Comparison of ENCODE assay signal across 22 cellular contexts in the genomic region with DNA sequence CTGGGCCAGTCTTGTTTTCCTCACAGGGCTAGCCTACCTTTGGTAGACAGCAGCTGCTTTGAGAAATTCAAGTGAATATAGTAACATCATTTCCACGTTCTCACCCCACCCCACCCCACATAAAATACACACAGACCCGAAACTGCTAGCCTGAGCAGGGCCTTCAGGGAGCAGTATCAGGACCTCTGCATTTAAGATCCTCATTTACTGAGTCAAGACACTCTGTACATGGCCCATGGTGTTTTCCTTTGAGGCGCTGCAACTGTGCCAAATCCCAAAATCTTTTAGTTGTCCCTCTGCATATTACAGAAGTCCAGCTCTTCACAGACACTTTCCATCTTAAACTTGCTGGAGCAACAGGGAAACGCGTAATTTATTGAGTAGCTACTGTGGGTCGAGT. TPM values are rescaled to one million over a fixed set of nuclear protein-coding genes. Genes with fewer than 3 reads are reported as not detected.
DNase-seq lines count a peak whose midpoint lies in the region; ATAC-seq, FAIRE-seq and TF ChIP-seq lines count a peak whose summit lies in the region.
"Had no signal": no experiment of that assay in that cellular context is flagged by ENCODE, and none has a peak within 500 bp of the region (broad histone marks: within the 10 kb centered on the region; RNA-seq: fewer than 3 reads in every experiment).

No MANE protein-coding gene starts in this region.

- H3K27me3 Mint-ChIP-seq in activated naive CD8-positive, alpha-beta T cell treated with anti-CD3 and anti-CD28 coated beads, Interleukin-2, amount 10 ng/mL, durations not matched to agents 7 days and 5 days: no peaks in the 10 kb centered on the region
- H3K27me3 Mint-ChIP-seq in activated naive CD8-positive, alpha-beta T cell treated with anti-CD3 and anti-CD28 coated beads for 36 hours: no peaks in the 10 kb centered on the region
- H3K27me3 Mint-ChIP-seq in natural killer cell treated with Interleukin-12 subunit alpha and Interleukin-12 subunit beta and Interleukin-15 and Interleukin-18, amount 100 ng/mL, for 72 hours: peaks cover 17 to 20% of the 10 kb centered on the region in 2 donors
- H3K27me3 Mint-ChIP-seq in endodermal cell (ENCODE audit: insufficient read depth) (no peaks in the 10 kb centered on the region), Caco-2 (ENCODE audit: insufficient read depth, unreplicated experiment) (no peaks in the 10 kb centered on the region), chondrocyte (ENCODE audit: low read depth) (no peaks in the 10 kb centered on the region)

- no peak overlapping the region for H4K8ac ChIP-seq in H1 (ENCODE audit: extremely low read depth, insufficient read depth, low read length)

- H2BK20ac ChIP-seq in H1 (ENCODE audit: low read length): no peak overlapping the region

- no peak overlapping the region for H3K23ac ChIP-seq in H1 (ENCODE audit: insufficient read length)

- no peak for TF ChIP-seq EP300 in H1 (IDR thresholded peaks at IDR 0.05; ENCODE audit: borderline replicate concordance in 1 of 2, low read depth in 2 of 2, low read length in 2 of 2)

- DNase-seq in activated naive CD8-positive, alpha-beta T cell treated with anti-CD3 and anti-CD28 coated beads, Interleukin-2, amount 10 ng/mL, durations not matched to agents 7 days and 5 days: no peak
- no peak for DNase-seq in activated naive CD8-positive, alpha-beta T cell treated with anti-CD3 and anti-CD28 coated beads for 36 hours
- DNase-seq in H1 (ENCODE audit: low read depth in 1 of 2, low spot score in 2 of 2) (no peak), endodermal cell (no peak), Caco-2 (no peak), chondrocyte (ENCODE audit: low spot score) (no peak)
- no peak for DNase-seq in natural killer cell treated with Interleukin-12 subunit alpha and Interleukin-12 subunit beta and Interleukin-15 and Interleukin-18, amount 100 ng/mL, for 72 hours (ENCODE audit: low spot score)
- DNase-seq: ACHN; BE2C; C1 segment of cervical spinal cord; CD4-positive, CD25-positive, alpha-beta regulatory T cell; COR-L47; GM23248; HFFc6; KG1 had no signal

- peak; percentile 18 for TF ChIP-seq POLR2A in GM19099 (IDR thresholded peaks at IDR 0.05; ENCODE audit: extremely low read depth, insufficient read length, low read depth)
- no peak for TF ChIP-seq POLR2A in H1 (IDR thresholded peaks at IDR 0.05; ENCODE audit: control extremely low read depth in 1 of 2, low read depth in 2 of 2, low read length in 2 of 2)

- peak overlapping the region; percentile 13 for H3K27ac Mint-ChIP-seq in activated naive CD8-positive, alpha-beta T cell treated with anti-CD3 and anti-CD28 coated beads, Interleukin-2, amount 10 ng/mL, durations not matched to agents 7 days and 5 days
- H3K27ac Mint-ChIP-seq in activated naive CD8-positive, alpha-beta T cell treated with anti-CD3 and anti-CD28 coated beads for 36 hours: no peak overlapping the region
- peak overlapping the region in 1 of 2 donors; percentile 9 for H3K27ac Mint-ChIP-seq in natural killer cell treated with Interleukin-12 subunit alpha and Interleukin-12 subunit beta and Interleukin-15 and Interleukin-18, amount 100 ng/mL, for 72 hours
- H3K27ac Mint-ChIP-seq in endodermal cell: no peak overlapping the region
- H3K27ac Mint-ChIP-seq in Caco-2 (ENCODE audit: unreplicated experiment): no peak overlapping the region
- H3K27ac Mint-ChIP-seq in chondrocyte (ENCODE audit: unreplicated experiment): no peak overlapping the region
- H3K27ac Mint-ChIP-seq: CD4-positive, CD25-positive, alpha-beta regulatory T cell; HFFc6 had no signal

- no peak overlapping the region for H3K18ac ChIP-seq in H1 (ENCODE audit: extremely low read depth, low read length)

- H2BK120ac ChIP-seq in H1 (replicated peaks; ENCODE audit: low read depth, low read length): no peak overlapping the region

- H3K9me3 ChIP-seq in H1 (ENCODE audit: insufficient read depth in 2 of 2, low read depth in 1 of 2, low read length in 1 of 2) (no peaks in the 10 kb centered on the region), endodermal cell (ENCODE audit: control insufficient read depth, low read length) (no peaks in the 10 kb centered on the region), Caco-2 (no peaks in the 10 kb centered on the region)
- H3K9me3 ChIP-seq: BE2C had no signal

- no peak overlapping the region for H3K14ac ChIP-seq in H1 (ENCODE audit: insufficient read length)

- intact Hi-C loops in Caco-2 (cut with micrococcal nuclease; ENCODE audit: unreplicated experiment): no loop called here

- TF ChIP-seq RAD21 in H1 (IDR thresholded peaks at IDR 0.05 in 1 of 2, conservative IDR thresholded peaks at IDR 0.05 in 1 of 2; ENCODE audit: low read depth in 2 of 2, low read length in 2 of 2): no peak

- H3K4me2 ChIP-seq in H1 (ENCODE audit: insufficient read depth in 1 of 2, low read depth in 2 of 2, low read length in 2 of 2): no peak overlapping the region

- H3K9ac ChIP-seq in H1 (replicated peaks in 1 of 4; ENCODE audit: extremely low read depth in 1 of 4, low read depth in 3 of 4, low read length in 3 of 4) (no peak overlapping the region), endodermal cell (ENCODE audit: extremely low read depth, low read length, poor library complexity, severe bottlenecking) (no peak overlapping the region)
- H3K9ac ChIP-seq: GM23248 had no signal

- no peak overlapping the region for H2AK5ac ChIP-seq in H1 (ENCODE audit: low read depth, low read length)

- H3K9me3 Mint-ChIP-seq in activated naive CD8-positive, alpha-beta T cell treated with anti-CD3 and anti-CD28 coated beads, Interleukin-2, amount 10 ng/mL, durations not matched to agents 7 days and 5 days: no peaks in the 10 kb centered on the region
- no peaks in the 10 kb centered on the region for H3K9me3 Mint-ChIP-seq in activated naive CD8-positive, alpha-beta T cell treated with anti-CD3 and anti-CD28 coated beads for 36 hours
- no peaks in the 10 kb centered on the region for H3K9me3 Mint-ChIP-seq in natural killer cell treated with Interleukin-12 subunit alpha and Interleukin-12 subunit beta and Interleukin-15 and Interleukin-18, amount 100 ng/mL, for 72 hours
- H3K9me3 Mint-ChIP-seq in endodermal cell: no peaks in the 10 kb centered on the region
- no peaks in the 10 kb centered on the region for H3K9me3 Mint-ChIP-seq in Caco-2 (ENCODE audit: unreplicated experiment)
- H3K9me3 Mint-ChIP-seq in chondrocyte (ENCODE audit: low read depth): no peaks in the 10 kb centered on the region
- H3K9me3 Mint-ChIP-seq: CD8-positive, alpha-beta memory T cell; HFFc6 had no signal

- peaks cover 38% of the 10 kb centered on the region for H3K4me1 Mint-ChIP-seq in activated naive CD8-positive, alpha-beta T cell treated with anti-CD3 and anti-CD28 coated beads, Interleukin-2, amount 10 ng/mL, durations not matched to agents 7 days and 5 days
- H3K4me1 Mint-ChIP-seq in activated naive CD8-positive, alpha-beta T cell treated with anti-CD3 and anti-CD28 coated beads for 36 hours: peaks cover 22% of the 10 kb centered on the region
- peaks cover 52 to 72% of the 10 kb centered on the region in 2 donors for H3K4me1 Mint-ChIP-seq in natural killer cell treated with Interleukin-12 subunit alpha and Interleukin-12 subunit beta and Interleukin-15 and Interleukin-18, amount 100 ng/mL, for 72 hours (ENCODE audit: low read depth in 2 of 2)
- H3K4me1 Mint-ChIP-seq in endodermal cell (peaks cover 6% of the 10 kb centered on the region), Caco-2 (ENCODE audit: low read depth, unreplicated experiment) (no peaks in the 10 kb centered on the region), chondrocyte (ENCODE audit: low read depth) (peaks cover 24% of the 10 kb centered on the region)

- H2BK15ac ChIP-seq in H1 (ENCODE audit: low read length): no peak overlapping the region

- H4K20me1 ChIP-seq in H1 (replicated peaks in 1 of 2; ENCODE audit: control insufficient read depth in 1 of 2, insufficient read depth in 2 of 2, low read length in 2 of 2): no peaks in the 10 kb centered on the region

- H3K4me3 ChIP-seq in H1 (ENCODE audit: extremely low read depth in 1 of 4, insufficient read depth in 2 of 4, low read depth in 3 of 4, low read length in 4 of 4): no peak overlapping the region
- H3K4me3 ChIP-seq in endodermal cell (ENCODE audit: low read length): no peak overlapping the region
- no peak overlapping the region for H3K4me3 ChIP-seq in Caco-2 (ENCODE audit: low read depth, low read length)
- H3K4me3 ChIP-seq: GM23248 had no signal

- no peaks in the 10 kb centered on the region for H3K79me2 ChIP-seq in H1 (ENCODE audit: control insufficient read depth in 1 of 2, insufficient read depth in 2 of 2, low read length in 2 of 2)

- no peak overlapping the region for H3K4me3 Mint-ChIP-seq in activated naive CD8-positive, alpha-beta T cell treated with anti-CD3 and anti-CD28 coated beads, Interleukin-2, amount 10 ng/mL, durations not matched to agents 7 days and 5 days
- H3K4me3 Mint-ChIP-seq in activated naive CD8-positive, alpha-beta T cell treated with anti-CD3 and anti-CD28 coated beads for 36 hours: no peak overlapping the region
- H3K4me3 Mint-ChIP-seq in natural killer cell treated with Interleukin-12 subunit alpha and Interleukin-12 subunit beta and Interleukin-15 and Interleukin-18, amount 100 ng/mL, for 72 hours: peak overlapping the region; percentile 34
- H3K4me3 Mint-ChIP-seq in endodermal cell (no peak overlapping the region), Caco-2 (ENCODE audit: unreplicated experiment) (no peak overlapping the region), chondrocyte (ENCODE audit: unreplicated experiment) (no peak overlapping the region)
- H3K4me3 Mint-ChIP-seq: HFFc6 had no signal

- no peaks in the 10 kb centered on the region for H3K79me1 ChIP-seq in H1 (ENCODE audit: low read depth, low read length)

- no peaks in the 10 kb centered on the region for H3K23me2 ChIP-seq in H1 (ENCODE audit: low read depth, low read length)

- H3K36me3 Mint-ChIP-seq in activated naive CD8-positive, alpha-beta T cell treated with anti-CD3 and anti-CD28 coated beads, Interleukin-2, amount 10 ng/mL, durations not matched to agents 7 days and 5 days: peaks cover 23% of the 10 kb centered on the region
- peaks cover 17% of the 10 kb centered on the region for H3K36me3 Mint-ChIP-seq in activated naive CD8-positive, alpha-beta T cell treated with anti-CD3 and anti-CD28 coated beads for 36 hours
- peaks cover 4% of the 10 kb centered on the region for H3K36me3 Mint-ChIP-seq in natural killer cell treated with Interleukin-12 subunit alpha and Interleukin-12 subunit beta and Interleukin-15 and Interleukin-18, amount 100 ng/mL, for 72 hours
- H3K36me3 Mint-ChIP-seq in endodermal cell (ENCODE audit: low read depth) (peaks cover 4% of the 10 kb centered on the region), Caco-2 (ENCODE audit: insufficient read depth, unreplicated experiment) (peaks cover 32% of the 10 kb centered on the region), chondrocyte (ENCODE audit: low read depth) (peaks cover 5% of the 10 kb centered on the region)

- no peaks in the 10 kb centered on the region for H3K4me1 ChIP-seq in H1 (replicated peaks in 1 of 4; ENCODE audit: control insufficient read depth in 3 of 4, insufficient read depth in 4 of 4, low read length in 3 of 4)
- no peaks in the 10 kb centered on the region for H3K4me1 ChIP-seq in endodermal cell (ENCODE audit: control insufficient read depth, insufficient read depth, low read length)
- 0 out of 2 replicates have a peak, but pooled peaks cover 4% of the 10 kb centered on the region for H3K4me1 ChIP-seq in Caco-2

- POLR2A ChIA-PET in activated naive CD8-positive, alpha-beta T cell treated with anti-CD3 and anti-CD28 coated beads, Interleukin-2, amount 10 ng/mL, durations not matched to agents 7 days and 5 days (lab: Charles Lee): no interaction called here
- POLR2A ChIA-PET in H1 (lab: Charles Lee; ENCODE audit: partially characterized antibody): interaction anchor here (1.5 kb wide), 1 partner anchor 8 kb away, joined by 3 read pairs; no protein-coding TSS in a partner anchor
- POLR2A ChIA-PET in Caco-2 (lab: Charles Lee): no interaction called here

- no peak overlapping the region for H2AFZ ChIP-seq in H1 (ENCODE audit: low read length)
- H2AFZ ChIP-seq: GM23248 had no signal

- H4K5ac ChIP-seq in H1 (ENCODE audit: insufficient read length, low read depth, low read length): no peak overlapping the region

- no TSS peak for BruUV-seq in Caco-2 (replicated peaks; lab: Mats Ljungman, UMichigan)

- 89% methylated on average over 6 of the region's 6 CpGs; no CpG with 5 or more reads in 1 of the 2 experiments for WGBS in H1 (ENCODE audit: extremely low coverage in 1 of 2, insufficient coverage in 1 of 2, insufficient read length in 1 of 2, insufficient replicate concordance in 2 of 2, low coverage in 1 of 2, low lambda C conversion rate in 2 of 2, missing lambda C conversion rate in 1 of 2), 2 experiments
- 84 to 95% methylated on average over 4 to 6 of the region's 6 CpGs for WGBS in endodermal cell (ENCODE audit: insufficient coverage in 1 of 2, insufficient read length in 1 of 2), 2 experiments

- no peak overlapping the region for H3K56ac ChIP-seq in H1 (replicated peaks; ENCODE audit: insufficient read length, low read depth, low read length)

- H3K4ac ChIP-seq in H1 (replicated peaks; ENCODE audit: insufficient read length, low read depth, low read length): no peak overlapping the region

- peak overlapping the region; percentile 46; the same call in 1 of the 2 replicates for H2BK12ac ChIP-seq in H1 (ENCODE audit: low read depth, low read length)

- H2BK5ac ChIP-seq in H1 (ENCODE audit: low read depth, low read length): no peak overlapping the region

- H3K27me3 ChIP-seq in H1 (replicated peaks in 1 of 4; ENCODE audit: control insufficient read depth in 3 of 4, extremely low read depth in 1 of 4, insufficient read depth in 3 of 4, low read length in 3 of 4) (no peaks in the 10 kb centered on the region), endodermal cell (ENCODE audit: control insufficient read depth, insufficient read depth, low read length, poor library complexity, severe bottlenecking) (no peaks in the 10 kb centered on the region), Caco-2 (replicated peaks; ENCODE audit: control insufficient read depth, insufficient read depth, low read length) (no peaks in the 10 kb centered on the region; the same call in 1 of the 2 replicates)
- H3K27me3 ChIP-seq: BE2C had no signal

- FAIRE-seq in H1 (lab: Jason Lieb, UNC): no peak
- FAIRE-seq: D721Med, G401.6, H54, HTR-8/SVneo had no signal

- ATAC-seq in activated naive CD8-positive, alpha-beta T cell treated with anti-CD3 and anti-CD28 coated beads, Interleukin-2, amount 10 ng/mL, durations not matched to agents 7 days and 5 days (ENCODE audit: low read depth): no peak
- ATAC-seq in natural killer cell treated with Interleukin-12 subunit alpha and Interleukin-12 subunit beta and Interleukin-15 and Interleukin-18, amount 100 ng/mL, for 72 hours: no peak
- ATAC-seq: HCT116 had no signal

- H3K36me3 ChIP-seq in H1 (ENCODE audit: control insufficient read depth in 2 of 4, insufficient read depth in 4 of 4, low read length in 3 of 4) (no peaks in the 10 kb centered on the region), endodermal cell (ENCODE audit: control insufficient read depth, insufficient read depth, low read length) (peaks cover 8% of the 10 kb centered on the region), Caco-2 (ENCODE audit: control insufficient read depth, insufficient read depth, low read length) (no peaks in the 10 kb centered on the region)

- no peak overlapping the region for H3K27ac ChIP-seq in H1 (ENCODE audit: low read depth, low read length)
- H3K27ac ChIP-seq in endodermal cell (ENCODE audit: low read depth, low read length): no peak overlapping the region
- H3K27ac ChIP-seq: GM23248 had no signal

- CTCF ChIA-PET in H1 (lab: Charles Lee; ENCODE audit: partially characterized antibody): interaction anchor here (1.0 to 1.2 kb wide), 3 partner anchors 10 to 203 kb away, joined by 3 to 7 read pairs (median 3); no protein-coding TSS in a partner anchor
- CTCF ChIA-PET in Caco-2 (lab: Charles Lee): no interaction called here

- TF ChIP-seq CTCF in H1 (IDR thresholded peaks at IDR 0.05; ENCODE audit: control extremely low read depth in 1 of 3, insufficient read depth in 1 of 3, low read depth in 1 of 3, low read length in 3 of 3): no peak
- no peak for TF ChIP-seq CTCF in endodermal cell (conservative IDR thresholded peaks at IDR 0.05)
- no peak for TF ChIP-seq CTCF in Caco-2 (IDR thresholded peaks at IDR 0.05; ENCODE audit: insufficient read depth in 1 of 2, low read depth in 1 of 2, low read length in 1 of 2, severe bottlenecking in 1 of 2, unreplicated experiment in 1 of 2)
- TF ChIP-seq CTCF in chondrocyte (IDR thresholded peaks at IDR 0.05): no peak

- H4K91ac ChIP-seq in H1 (replicated peaks; ENCODE audit: insufficient read length, low read length): no peak overlapping the region

RNA-seq across cellular contexts. Expression of a gene that starts 43.0 kb away (rescaled TPM):
- 10 to 100 TPM; 84.7 to 96.9 TPM for total RNA-seq in activated naive CD8-positive, alpha-beta T cell treated with anti-CD3 and anti-CD28 coated beads, Interleukin-2, amount 10 ng/mL, durations not matched to agents 7 days and 5 days
- total RNA-seq in activated naive CD8-positive, alpha-beta T cell treated with anti-CD3 and anti-CD28 coated beads for 36 hours: 100 to 1,000 TPM; 140 to 142 TPM
- 55.8 and 56.0 TPM in 2 replicates for total RNA-seq in H1 (2021; fragmentation: NEBNext Ultra II Directional; extraction: Animal tissue kit (Norgen Biotek cat#: 25700))
- 20.1 and 40.3 TPM in 2 replicates for polyA plus RNA-seq in H1 (2011; rRNA removed)
- polyA plus RNA-seq in H1 (2011; cell fraction: cytosol; rRNA removed): 33.7 TPM
- polyA plus RNA-seq in H1 (2011; cell fraction: nucleus; rRNA removed): 15.1 TPM
- polyA plus RNA-seq in H1 (2012, experiment 1 of 2): 47.1 to 87.9 TPM (median 54.7 TPM) in 4 replicates
- 19.3 TPM for polyA plus RNA-seq in H1 (2012, experiment 2 of 2)
- polyA plus RNA-seq in H1 (2013, experiment 1 of 2): 49.7 TPM
- polyA plus RNA-seq in H1 (2013, experiment 2 of 2): 48.5 TPM
- polyA minus RNA-seq in H1 (2011; rRNA and poly(A)+ RNA removed): 30.8 and 40.8 TPM in 2 replicates
- 15.3 TPM for polyA minus RNA-seq in H1 (2011; cell fraction: cytosol; rRNA and poly(A)+ RNA removed)
- 24.0 TPM for polyA minus RNA-seq in H1 (2011; cell fraction: nucleus; rRNA and poly(A)+ RNA removed)
- 10 to 100 TPM; 38.7 to 40.4 TPM for total RNA-seq in natural killer cell treated with Interleukin-12 subunit alpha and Interleukin-12 subunit beta and Interleukin-15 and Interleukin-18, amount 100 ng/mL, for 72 hours
- total RNA-seq in endodermal cell (10 to 100 TPM; 55.5 to 67.7 TPM), Caco-2 (2022) (118 and 119 TPM in 2 replicates), chondrocyte (94.7 to 102 TPM (median 97.9 TPM) in 3 replicates)
- polyA plus RNA-seq in endodermal cell (2013, experiment 1 of 2): 173 TPM
- polyA plus RNA-seq in endodermal cell (2013, experiment 2 of 2): 161 TPM
